ENCODE assay signal across 8 cellular contexts in genomic region chr22:17158568-17159503, GRCh38. TPM values are rescaled to one million over a fixed set of nuclear protein-coding genes. Genes with fewer than 3 reads are reported as not detected.
DNase-seq lines count a peak whose midpoint lies in the region; ATAC-seq and TF ChIP-seq lines count a peak whose summit lies in the region.

Gene HDHD5, minus strand, starts transcription at chr22:17159277. Its CDS starts 26 bp downstream, at chr22:17159251.

- H3K27me3 ChIP-seq in BJ (ENCODE audit: control insufficient read depth, insufficient read depth, low read length): no peaks in the 10 kb centered on the region
- no peaks in the 10 kb centered on the region for H3K27me3 ChIP-seq in dorsolateral prefrontal cortex

- intact Hi-C loops in dorsolateral prefrontal cortex (cut with DNase I): loop anchor here (2.0 to 5.0 kb wide), 2 partner anchors 38 to 42 kb away; partner anchors contain the start of gene TMEM121B (in 1 of the 2)
- intact Hi-C loops in lower leg skin (cut with DNase I; ENCODE audit: low total_unique reads): no loop called here

- TF ChIP-seq CTCF in BJ (IDR thresholded peaks at IDR 0.05; ENCODE audit: insufficient read depth, low read depth, low read length): no peak
- TF ChIP-seq CTCF in dorsolateral prefrontal cortex (IDR thresholded peaks at IDR 0.05 in 54 of 56, conservative IDR thresholded peaks at IDR 0.05 in 2 of 56; ENCODE audit: low read depth in 1 of 56, partially characterized antibody in 56 of 56): peak in 24 of 56 donors; percentile 4 to 43 (median 15)
- TF ChIP-seq CTCF in lower leg skin (IDR thresholded peaks at IDR 0.05): no peak

- DNase-seq in BJ (ENCODE audit: low read depth) (peak; percentile 29), NCI-H774 (lab: John Stamatoyannopoulos, UW) (peak; percentile 82), dorsolateral prefrontal cortex (peak; percentile 80 to 94 (median 88)), lower leg skin (ENCODE audit: low spot score in 2 of 2) (peak; percentile 85 to 98)
- DNase-seq in activated CD4-positive, alpha-beta memory T cell treated with anti-CD3 and anti-CD28 coated beads, Interleukin-2, amount 10 ng/mL, durations not matched to agents 7 days and 5 days: peak; percentile 89
- peak; percentile 92 for DNase-seq in stimulated activated CD4-positive, alpha-beta T cell treated with anti-CD3 and anti-CD28 coated beads, Interleukin-4, amount 100 ng/mL, for 24 hours

- ATAC-seq in GM19372 (IDR thresholded peaks at IDR 0.05; ENCODE audit: low read depth, unreplicated experiment) (peak; percentile 72), HG03521 (IDR thresholded peaks at IDR 0.05; ENCODE audit: unreplicated experiment) (peak; percentile 68)

- peak within 1 kb of the TSS; percentile 76 for H3K4me3 Mint-ChIP-seq in activated CD4-positive, alpha-beta memory T cell treated with anti-CD3 and anti-CD28 coated beads, Interleukin-2, amount 10 ng/mL, durations not matched to agents 7 days and 5 days

- POLR2A ChIA-PET in BJ (lab: Charles Lee): interaction anchor here (0.7 to 1.0 kb wide), 2 partner anchors 13 to 16 kb away, joined by 3 to 6 read pairs; no protein-coding TSS in a partner anchor
- POLR2A ChIA-PET in activated CD4-positive, alpha-beta memory T cell treated with anti-CD3 and anti-CD28 coated beads, Interleukin-2, amount 10 ng/mL, durations not matched to agents 7 days and 5 days (lab: Charles Lee): interaction anchor here (0.6 to 3.5 kb wide), 11 partner anchors 10 to 213 kb away, joined by 3 to 8 read pairs (median 3); no protein-coding TSS in a partner anchor

- TF ChIP-seq POLR2A in lower leg skin (IDR thresholded peaks at IDR 0.05): no peak

- peak within 1 kb of the TSS; percentile 72 for H3K4me3 ChIP-seq in BJ (ENCODE audit: low read depth, low read length)
- peak within 1 kb of the TSS; percentile 71 to 99 (median 91) for H3K4me3 ChIP-seq in dorsolateral prefrontal cortex
- H3K4me3 ChIP-seq in lower leg skin (ENCODE audit: low read depth, poor library complexity, severe bottlenecking): peak within 1 kb of the TSS; percentile 50

- WGBS in lower leg skin, 2 donors: 0 to 1% methylated on average over 6 to 101 of the region's 114 CpGs

- no peaks in the 10 kb centered on the region for H3K36me3 ChIP-seq in BJ (ENCODE audit: control insufficient read depth, insufficient read depth, low read length)

- peaks cover 7% of the 10 kb centered on the region for H3K36me3 Mint-ChIP-seq in activated CD4-positive, alpha-beta memory T cell treated with anti-CD3 and anti-CD28 coated beads, Interleukin-2, amount 10 ng/mL, durations not matched to agents 7 days and 5 days (ENCODE audit: low read depth)

- H3K9me3 Mint-ChIP-seq in activated CD4-positive, alpha-beta memory T cell treated with anti-CD3 and anti-CD28 coated beads, Interleukin-2, amount 10 ng/mL, durations not matched to agents 7 days and 5 days: no peaks in the 10 kb centered on the region

- H3K4me1 Mint-ChIP-seq in activated CD4-positive, alpha-beta memory T cell treated with anti-CD3 and anti-CD28 coated beads, Interleukin-2, amount 10 ng/mL, durations not matched to agents 7 days and 5 days: peaks cover 34% of the 10 kb centered on the region

- H3K27me3 Mint-ChIP-seq in activated CD4-positive, alpha-beta memory T cell treated with anti-CD3 and anti-CD28 coated beads, Interleukin-2, amount 10 ng/mL, durations not matched to agents 7 days and 5 days: no peaks in the 10 kb centered on the region

- CTCF ChIA-PET in BJ (lab: Yijun Ruan, JAX): interaction anchor here (0.6 to 9.9 kb wide), 2 partner anchors 13 to 400 kb away, joined by 3 to 104 read pairs; no protein-coding TSS in a partner anchor
- CTCF ChIA-PET in activated CD4-positive, alpha-beta memory T cell treated with anti-CD3 and anti-CD28 coated beads, Interleukin-2, amount 10 ng/mL, durations not matched to agents 7 days and 5 days (lab: Charles Lee): interaction anchor here (0.7 to 5.2 kb wide), 5 partner anchors 13 to 344 kb away, joined by 6 to 47 read pairs (median 9); no protein-coding TSS in a partner anchor

- H3K27ac Mint-ChIP-seq in activated CD4-positive, alpha-beta memory T cell treated with anti-CD3 and anti-CD28 coated beads, Interleukin-2, amount 10 ng/mL, durations not matched to agents 7 days and 5 days: peak within 1 kb of the TSS; percentile 56

- peak within 1 kb of the TSS; percentile 29 to 96 (median 88) for H3K27ac ChIP-seq in dorsolateral prefrontal cortex

RNA-seq across cellular contexts. Expression of gene HDHD5, which starts in this region (rescaled TPM):
- polyA plus RNA-seq in BJ (2011; rRNA removed): 23.2 and 35.3 TPM in 2 replicates
- 17.3 and 23.0 TPM in 2 replicates for polyA minus RNA-seq in BJ (2011; rRNA and poly(A)+ RNA removed)
- total RNA-seq in activated CD4-positive, alpha-beta memory T cell treated with anti-CD3 and anti-CD28 coated beads, Interleukin-2, amount 10 ng/mL, durations not matched to agents 7 days and 5 days: 10 to 100 TPM; 27.1 TPM
- total RNA-seq in dorsolateral prefrontal cortex: 10 to 100 TPM; 13.5 to 28.7 (median 21.8) TPM
- total RNA-seq in lower leg skin: 10 to 100 TPM; 36.8 to 50.4 (median 39.7) TPM

Comparison
In these comparisons a context has a peak if more than half of its experiments do, and no peak if none do; other contexts are left out.
1. Peak in every context shown above with its lines: DNase-seq, ATAC-seq, H3K4me3 ChIP-seq and H3K27ac ChIP-seq.
2. DNase-seq: peak in every context shown above with its lines; median percentile 92 in stimulated activated CD4-positive, alpha-beta T cell treated with anti-CD3 and anti-CD28 coated beads, Interleukin-4, amount 100 ng/mL, for 24 hours; 92 in lower leg skin; 89 in activated CD4-positive, alpha-beta memory T cell treated with anti-CD3 and anti-CD28 coated beads, Interleukin-2, amount 10 ng/mL, durations not matched to agents 7 days and 5 days; 88 in dorsolateral prefrontal cortex; 82 in NCI-H774; 29 in BJ.